In the genomic region with DNA sequence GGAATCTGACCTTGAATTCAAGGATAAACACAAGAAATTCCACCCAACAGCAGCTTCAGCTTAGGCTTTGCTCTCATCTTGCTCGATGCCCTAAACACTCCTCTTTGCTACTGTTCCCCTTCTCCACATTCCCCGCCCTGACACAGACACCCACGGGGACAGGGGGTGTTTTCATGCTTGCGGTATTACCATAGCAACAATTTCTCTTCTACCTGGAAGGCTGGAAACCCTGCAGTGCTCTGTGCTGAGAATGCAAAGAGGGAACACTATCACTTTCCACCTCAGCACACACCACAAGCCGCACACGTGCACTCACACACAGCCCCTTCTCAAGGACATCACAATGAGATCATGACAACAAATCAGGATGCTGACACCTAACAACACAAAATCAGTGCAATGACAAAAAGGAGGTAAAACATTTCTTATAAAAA, we compare ENCODE assay signal across 1 cellular context.
TF ChIP-seq lines count a peak whose summit lies in the region.

No MANE protein-coding gene starts in this region.

TF ChIP-seq in GM12878, 131 proteins besides CTCF, POLR2A, EP300 and RAD21 (continued from another document and continues in another):
- TF ChIP-seq CUX1 (IDR thresholded peaks at IDR 0.05; ENCODE audit: insufficient replicate concordance, low read depth, low read length), result no peak
- TF ChIP-seq SRF (IDR thresholded peaks at IDR 0.05; ENCODE audit: low read depth in 2 of 2, low read length in 2 of 2), result no peak
- TF ChIP-seq ZNF384 (IDR thresholded peaks at IDR 0.05; ENCODE audit: borderline replicate concordance, low read depth, low read length), result no peak
- TF ChIP-seq RCOR1 (conservative IDR thresholded peaks at IDR 0.05; ENCODE audit: low read depth, low read length), result peak; percentile 84; the same call in 1 of the 2 replicates
- TF ChIP-seq ZBED1 (IDR thresholded peaks at IDR 0.05; ENCODE audit: borderline replicate concordance), result peak; percentile 84
- TF ChIP-seq CREB1 (IDR thresholded peaks at IDR 0.05; ENCODE audit: low read depth), result no peak
- no peak for TF ChIP-seq CHD4 (IDR thresholded peaks at IDR 0.05)
- no peak for TF ChIP-seq TCF12 (IDR thresholded peaks at IDR 0.05; ENCODE audit: low read depth, low read length)
- TF ChIP-seq PAX8 (IDR thresholded peaks at IDR 0.05), result no peak
- no peak for TF ChIP-seq ZBTB4 (CRISPR knock-in tag; IDR thresholded peaks at IDR 0.05)
- peak; percentile 95 to 97 for TF ChIP-seq IKZF2 (IDR thresholded peaks at IDR 0.05)
- TF ChIP-seq MEF2B (IDR thresholded peaks at IDR 0.05; ENCODE audit: partially characterized antibody, poor library complexity, severe bottlenecking), result peak; percentile 69
- TF ChIP-seq, protein P1, sequence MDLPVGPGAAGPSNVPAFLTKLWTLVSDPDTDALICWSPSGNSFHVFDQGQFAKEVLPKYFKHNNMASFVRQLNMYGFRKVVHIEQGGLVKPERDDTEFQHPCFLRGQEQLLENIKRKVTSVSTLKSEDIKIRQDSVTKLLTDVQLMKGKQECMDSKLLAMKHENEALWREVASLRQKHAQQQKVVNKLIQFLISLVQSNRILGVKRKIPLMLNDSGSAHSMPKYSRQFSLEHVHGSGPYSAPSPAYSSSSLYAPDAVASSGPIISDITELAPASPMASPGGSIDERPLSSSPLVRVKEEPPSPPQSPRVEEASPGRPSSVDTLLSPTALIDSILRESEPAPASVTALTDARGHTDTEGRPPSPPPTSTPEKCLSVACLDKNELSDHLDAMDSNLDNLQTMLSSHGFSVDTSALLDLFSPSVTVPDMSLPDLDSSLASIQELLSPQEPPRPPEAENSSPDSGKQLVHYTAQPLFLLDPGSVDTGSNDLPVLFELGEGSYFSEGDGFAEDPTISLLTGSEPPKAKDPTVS (IDR thresholded peaks at IDR 0.05; ENCODE audit: low read depth, low read length), result no peak
- TF ChIP-seq CEBPZ (IDR thresholded peaks at IDR 0.05; ENCODE audit: low read depth, low read length), result no peak
- no peak for TF ChIP-seq SIN3A (IDR thresholded peaks at IDR 0.05; ENCODE audit: low read depth, low read length)
- peak; percentile 50 for TF ChIP-seq RELA (IDR thresholded peaks at IDR 0.05; ENCODE audit: borderline replicate concordance, partially characterized antibody)
- no peak for TF ChIP-seq GABPA (IDR thresholded peaks at IDR 0.05; ENCODE audit: low read depth)
- TF ChIP-seq ATF3 (IDR thresholded peaks at IDR 0.05; ENCODE audit: borderline replicate concordance, extremely low read depth, low read depth, low read length), result no peak
- no peak for TF ChIP-seq POLR2AphosphoS2 (IDR thresholded peaks at IDR 0.05; ENCODE audit: low read depth, low read length)
- TF ChIP-seq TAF1 (IDR thresholded peaks at IDR 0.05; ENCODE audit: borderline replicate concordance, low read depth, low read length), result 0 out of 2 replicates have a peak, but pooled peaks have one; percentile 36
- no peak; the same call in 1 of the 2 replicates for TF ChIP-seq LARP7 (IDR thresholded peaks at IDR 0.05)
- no peak for TF ChIP-seq USF1 (IDR thresholded peaks at IDR 0.05; ENCODE audit: borderline replicate concordance, extremely low read length, insufficient read depth, low read depth, low read length)
- TF ChIP-seq ZZZ3 (IDR thresholded peaks at IDR 0.05; ENCODE audit: control insufficient read depth, insufficient read length, low read depth), result no peak
- TF ChIP-seq GATAD2B (conservative IDR thresholded peaks at IDR 0.05; ENCODE audit: low read depth), result peak; percentile 39
- TF ChIP-seq ASH2L (IDR thresholded peaks at IDR 0.05; ENCODE audit: borderline replicate concordance, low read depth), result no peak
- no peak for TF ChIP-seq PML (IDR thresholded peaks at IDR 0.05; ENCODE audit: low read length)
- TF ChIP-seq SIX5 (IDR thresholded peaks at IDR 0.05; ENCODE audit: low read depth, low read length, severe bottlenecking), result no peak
- no peak for TF ChIP-seq ZSCAN29 (IDR thresholded peaks at IDR 0.05)
- no peak for TF ChIP-seq FOXK2 (IDR thresholded peaks at IDR 0.05)
- TF ChIP-seq ETV6 (conservative IDR thresholded peaks at IDR 0.05 in 1 of 2, IDR thresholded peaks at IDR 0.05 in 1 of 2; ENCODE audit: borderline replicate concordance in 1 of 2, low read depth in 1 of 2), result peak in 1 of 2 experiments; percentile 75; a peak in 2 of 4 replicates
- TF ChIP-seq ZNF217 (IDR thresholded peaks at IDR 0.05), result no peak
- TF ChIP-seq MEF2A (IDR thresholded peaks at IDR 0.05; ENCODE audit: insufficient read depth, low read depth, low read length), result 0 out of 2 replicates have a peak, but pooled peaks have one; percentile 42
- TF ChIP-seq TCF7 (IDR thresholded peaks at IDR 0.05; ENCODE audit: borderline replicate concordance), result peak; percentile 48; the same call in 1 of the 2 replicates
- TF ChIP-seq CHD1 (IDR thresholded peaks at IDR 0.05; ENCODE audit: low read depth, low read length), result 0 out of 2 replicates have a peak, but pooled peaks have one; percentile 31
- TF ChIP-seq, protein P2, sequence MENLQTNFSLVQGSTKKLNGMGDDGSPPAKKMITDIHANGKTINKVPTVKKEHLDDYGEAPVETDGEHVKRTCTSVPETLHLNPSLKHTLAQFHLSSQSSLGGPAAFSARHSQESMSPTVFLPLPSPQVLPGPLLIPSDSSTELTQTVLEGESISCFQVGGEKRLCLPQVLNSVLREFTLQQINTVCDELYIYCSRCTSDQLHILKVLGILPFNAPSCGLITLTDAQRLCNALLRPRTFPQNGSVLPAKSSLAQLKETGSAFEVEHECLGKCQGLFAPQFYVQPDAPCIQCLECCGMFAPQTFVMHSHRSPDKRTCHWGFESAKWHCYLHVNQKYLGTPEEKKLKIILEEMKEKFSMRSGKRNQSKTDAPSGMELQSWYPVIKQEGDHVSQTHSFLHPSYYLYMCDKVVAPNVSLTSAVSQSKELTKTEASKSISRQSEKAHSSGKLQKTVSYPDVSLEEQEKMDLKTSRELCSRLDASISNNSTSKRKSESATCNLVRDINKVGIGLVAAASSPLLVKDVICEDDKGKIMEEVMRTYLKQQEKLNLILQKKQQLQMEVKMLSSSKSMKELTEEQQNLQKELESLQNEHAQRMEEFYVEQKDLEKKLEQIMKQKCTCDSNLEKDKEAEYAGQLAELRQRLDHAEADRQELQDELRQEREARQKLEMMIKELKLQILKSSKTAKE (IDR thresholded peaks at IDR 0.05; ENCODE audit: low read depth, poor library complexity, severe bottlenecking), result peak; percentile 74
- peak; percentile 72; the same call in 1 of the 2 replicates for TF ChIP-seq MAX (IDR thresholded peaks at IDR 0.05; ENCODE audit: low read depth, low read length)
- TF ChIP-seq NR2F1 (conservative IDR thresholded peaks at IDR 0.05), result 0 out of 2 replicates have a peak, but pooled peaks have one; percentile 37
- TF ChIP-seq SUPT20H (IDR thresholded peaks at IDR 0.05; ENCODE audit: borderline replicate concordance, control insufficient read depth, low read depth, low read length), result no peak
- TF ChIP-seq BRCA1 (IDR thresholded peaks at IDR 0.05; ENCODE audit: low read depth, low read length), result no peak
- TF ChIP-seq POU2F2 (IDR thresholded peaks at IDR 0.05; ENCODE audit: borderline replicate concordance, low read depth, low read length), result peak; percentile 90; the same call in 2 of the 3 replicates
- TF ChIP-seq TCF3 (IDR thresholded peaks at IDR 0.05; ENCODE audit: borderline replicate concordance, insufficient read depth, low read depth, low read length), result no peak
- no peak for TF ChIP-seq CBX5 (IDR thresholded peaks at IDR 0.05; ENCODE audit: low read depth)
- TF ChIP-seq EGR1 (IDR thresholded peaks at IDR 0.05; ENCODE audit: borderline replicate concordance in 1 of 2, low read depth in 2 of 2, low read length in 2 of 2), result peak in 1 of 2 experiments; percentile 88; a peak in 2 of 3 replicates
- TF ChIP-seq IKZF1 (conservative IDR thresholded peaks at IDR 0.05), result peak; percentile 88
- TF ChIP-seq ZNF24 (IDR thresholded peaks at IDR 0.05), result no peak
- 0 out of 2 replicates have a peak, but pooled peaks have one; percentile 58 for TF ChIP-seq RAD51 (IDR thresholded peaks at IDR 0.05)
- TF ChIP-seq FOS (IDR thresholded peaks at IDR 0.05; ENCODE audit: borderline replicate concordance, extremely low read depth, insufficient read length), result no peak
- no peak for TF ChIP-seq SREBF2 (IDR thresholded peaks at IDR 0.05; ENCODE audit: low read length)
